8 cellular contexts compared by ENCODE assay signal in the genomic region with DNA sequence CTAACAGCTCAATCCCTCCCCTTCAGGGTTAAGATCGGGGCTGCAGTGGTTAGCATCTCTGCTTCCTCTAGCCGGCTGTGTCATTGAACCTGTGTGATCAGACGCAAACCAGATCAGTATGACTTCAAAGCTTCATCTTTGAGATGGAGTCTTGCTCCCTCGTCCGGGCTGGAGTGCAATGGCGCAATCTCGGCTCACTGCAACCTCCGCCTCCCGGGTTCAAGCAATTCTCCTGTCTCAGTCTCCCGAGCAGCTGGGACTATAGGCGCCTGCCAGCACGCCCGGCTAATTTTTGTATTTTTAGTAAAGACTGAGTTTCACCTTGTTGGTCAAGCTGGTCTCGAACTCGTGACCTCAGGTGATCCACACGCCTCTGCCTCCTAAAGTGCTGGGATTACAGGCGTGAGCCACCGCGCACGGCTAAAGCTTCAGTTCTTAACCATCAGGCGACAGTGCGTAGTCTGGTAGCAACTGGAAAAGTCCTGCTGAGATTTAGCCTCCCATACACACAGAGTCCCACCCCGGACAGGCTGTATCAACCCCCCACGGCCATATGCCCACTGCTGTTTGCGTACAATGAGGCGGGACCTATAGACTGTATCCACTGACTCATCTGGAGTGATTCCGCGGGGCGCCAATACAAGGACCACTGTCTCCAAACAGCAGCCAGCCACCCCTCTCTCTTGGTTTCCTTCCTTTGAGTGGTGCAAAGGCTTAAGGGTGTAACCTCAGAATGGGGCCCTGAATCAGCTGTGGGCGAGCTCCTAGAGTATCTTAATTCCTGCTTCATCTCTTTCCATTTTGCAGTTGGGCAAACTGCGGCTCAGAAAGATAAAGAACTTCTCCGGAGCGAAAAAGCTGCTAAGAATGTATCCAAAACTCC. TPM values are rescaled to one million over a fixed set of nuclear protein-coding genes. Genes with fewer than 3 reads are reported as not detected.
DNase-seq lines count a peak whose midpoint lies in the region; ATAC-seq and TF ChIP-seq lines count a peak whose summit lies in the region.

No MANE protein-coding gene starts in this region.

- peak overlapping the region; percentile 95 for H3K9ac ChIP-seq in NT2/D1 (ENCODE audit: insufficient read length, low read depth)

- POLR2A ChIA-PET in naive thymus-derived CD4-positive, alpha-beta T cell (lab: Charles Lee) = interaction anchor here (0.7 to 25.0 kb wide), 22 partner anchors 9 to 700 kb away, joined by 3 to 774 read pairs (median 4); a partner anchor contains a TSS

- no peaks in the 10 kb centered on the region for H3K27me3 Mint-ChIP-seq in naive thymus-derived CD4-positive, alpha-beta T cell

- H3K4me1 ChIP-seq in BE2C = no peaks in the 10 kb centered on the region
- no peaks in the 10 kb centered on the region for H3K4me1 ChIP-seq in NT2/D1 (ENCODE audit: insufficient read depth, insufficient read length)
- H3K4me1 ChIP-seq in naive thymus-derived CD4-positive, alpha-beta T cell (ENCODE audit: control insufficient read depth in 2 of 2, insufficient read depth in 2 of 2, low read length in 2 of 2) = peaks cover 22 to 23% of the 10 kb centered on the region in 2 donors

- H3K36me3 ChIP-seq in BE2C (no peaks in the 10 kb centered on the region), NT2/D1 (ENCODE audit: insufficient read depth, insufficient read length, low read length) (peaks cover 6% of the 10 kb centered on the region)
- peaks cover 0 to 4% (median 0%) of the 10 kb centered on the region in 3 experiments for H3K36me3 ChIP-seq in naive thymus-derived CD4-positive, alpha-beta T cell (ENCODE audit: control insufficient read depth in 2 of 3, insufficient read depth in 3 of 3, low read length in 3 of 3)

- H3K27ac Mint-ChIP-seq in naive thymus-derived CD4-positive, alpha-beta T cell = peak overlapping the region; percentile 95 to 100 (median 98)

- CTCF ChIA-PET in naive thymus-derived CD4-positive, alpha-beta T cell (lab: Charles Lee) = interaction anchor here (0.6 to 5.3 kb wide), 12 partner anchors 7 to 80 kb away, joined by 3 to 56 read pairs (median 6); a partner anchor contains a TSS

- peak overlapping the region; percentile 89 to 97 (median 94) for H3K4me3 Mint-ChIP-seq in naive thymus-derived CD4-positive, alpha-beta T cell

- peak overlapping the region; percentile 84 for H3K4me3 ChIP-seq in BE2C (ENCODE audit: low read depth, low read length)
- H3K4me3 ChIP-seq in NT2/D1 (ENCODE audit: insufficient read length, low read depth) = peak overlapping the region; percentile 91
- H3K4me3 ChIP-seq in naive thymus-derived CD4-positive, alpha-beta T cell (ENCODE audit: low read length) = peak overlapping the region; percentile 91

- no peaks in the 10 kb centered on the region for H3K9me3 ChIP-seq in BE2C
- H3K9me3 ChIP-seq in NT2/D1 (ENCODE audit: insufficient read depth, low read length) = no peaks in the 10 kb centered on the region
- no peaks in the 10 kb centered on the region for H3K9me3 ChIP-seq in naive thymus-derived CD4-positive, alpha-beta T cell (ENCODE audit: control insufficient read depth in 2 of 3, low read length in 3 of 3)

- H3K9me3 Mint-ChIP-seq in naive thymus-derived CD4-positive, alpha-beta T cell = peaks cover 0 to 4% (median 0%) of the 10 kb centered on the region in 11 donors

- TF ChIP-seq CTCF in BE2C (IDR thresholded peaks at IDR 0.05; ENCODE audit: low read depth, low read length) = no peak

- H3K27me3 ChIP-seq in BE2C (no peaks in the 10 kb centered on the region), NT2/D1 (ENCODE audit: insufficient read depth, insufficient read length) (no peaks in the 10 kb centered on the region)
- no peaks in the 10 kb centered on the region for H3K27me3 ChIP-seq in naive thymus-derived CD4-positive, alpha-beta T cell (ENCODE audit: control insufficient read depth in 2 of 2, insufficient read depth in 2 of 2, low read length in 2 of 2)

- H3K36me3 Mint-ChIP-seq in naive thymus-derived CD4-positive, alpha-beta T cell = peaks cover 7 to 9% (median 8%) of the 10 kb centered on the region in 5 donors

- DNase-seq in BE2C (peak; percentile 67), NT2/D1 (ENCODE audit: low read depth, low spot score) (no peak)
- DNase-seq in activated T-cell treated with anti-CD3 and anti-CD28 coated beads, Interleukin-2, amount 50 U/mL, for 1 hour = peak; percentile 73
- peak; percentile 55 to 92 (median 85) for DNase-seq in naive thymus-derived CD4-positive, alpha-beta T cell
- peak; percentile 69 to 98 (median 84) for DNase-seq in stimulated activated naive CD4-positive, alpha-beta T cell (lab: John Stamatoyannopoulos, UW)

- H3K27ac ChIP-seq in naive thymus-derived CD4-positive, alpha-beta T cell (ENCODE audit: low read depth, low read length) = peak overlapping the region; percentile 99

- ATAC-seq in GM19025 (IDR thresholded peaks at IDR 0.05; ENCODE audit: low read depth, unreplicated experiment) (peak; percentile 35), HG03280 (IDR thresholded peaks at IDR 0.05; ENCODE audit: unreplicated experiment) (peak; percentile 28), esophagus mucosa (peak; percentile 64)
- peak; percentile 79 for ATAC-seq in naive thymus-derived CD4-positive, alpha-beta T cell

- peaks cover 28 to 68% (median 51%) of the 10 kb centered on the region in 7 donors for H3K4me1 Mint-ChIP-seq in naive thymus-derived CD4-positive, alpha-beta T cell

- intact Hi-C loops in naive thymus-derived CD4-positive, alpha-beta T cell (cut with micrococcal nuclease) = loop anchor here (1.0 to 10.0 kb wide), 12 partner anchors 15 to 847 kb away; a partner anchor contains a TSS

RNA-seq across cellular contexts. Expression of a gene that starts 23.3 kb away (rescaled TPM):
- not detected for polyA plus RNA-seq in BE2C (2012; ENCODE audit: insufficient read depth, insufficient read length, low read depth)
- total RNA-seq in esophagus mucosa = not detected
- total RNA-seq in naive thymus-derived CD4-positive, alpha-beta T cell = not detected
- not detected for polyA plus RNA-seq in naive thymus-derived CD4-positive, alpha-beta T cell

RNA-seq across cellular contexts. Expression of a gene that starts 27.8 kb away (rescaled TPM):
- 79.7 TPM for polyA plus RNA-seq in BE2C (2012; ENCODE audit: insufficient read depth, insufficient read length, low read depth)
- 208 TPM for total RNA-seq in esophagus mucosa
- total RNA-seq in naive thymus-derived CD4-positive, alpha-beta T cell = 100 to 1,000 TPM; 186 to 385 (median 305) TPM
- polyA plus RNA-seq in naive thymus-derived CD4-positive, alpha-beta T cell = 100 to 1,000 TPM; 186 to 427 TPM

RNA-seq across cellular contexts. Expression of a gene that starts 47.9 kb away (rescaled TPM):
- polyA plus RNA-seq in BE2C (2012; ENCODE audit: insufficient read depth, insufficient read length, low read depth) = not detected
- not detected for total RNA-seq in esophagus mucosa
- not detected for total RNA-seq in naive thymus-derived CD4-positive, alpha-beta T cell
- polyA plus RNA-seq in naive thymus-derived CD4-positive, alpha-beta T cell = not detected

Comparison
In these comparisons a context has a peak if more than half of its experiments do, and no peak if none do; other contexts are left out.
1. ATAC-seq: peak in every context shown above with its lines; median percentile 79 in naive thymus-derived CD4-positive, alpha-beta T cell; 64 in esophagus mucosa; 35 in GM19025; 28 in HG03280.